In genomic region chr22:31241936-31242335, GRCh38 we compare ENCODE assay signal across 1 cellular context.
TF ChIP-seq lines count a peak whose summit lies in the region.

No MANE protein-coding gene starts in this region.

TF ChIP-seq in HCT116, 20 proteins besides CTCF, POLR2A, EP300 and RAD21 (continued from another document):
- TF ChIP-seq, protein P1, sequence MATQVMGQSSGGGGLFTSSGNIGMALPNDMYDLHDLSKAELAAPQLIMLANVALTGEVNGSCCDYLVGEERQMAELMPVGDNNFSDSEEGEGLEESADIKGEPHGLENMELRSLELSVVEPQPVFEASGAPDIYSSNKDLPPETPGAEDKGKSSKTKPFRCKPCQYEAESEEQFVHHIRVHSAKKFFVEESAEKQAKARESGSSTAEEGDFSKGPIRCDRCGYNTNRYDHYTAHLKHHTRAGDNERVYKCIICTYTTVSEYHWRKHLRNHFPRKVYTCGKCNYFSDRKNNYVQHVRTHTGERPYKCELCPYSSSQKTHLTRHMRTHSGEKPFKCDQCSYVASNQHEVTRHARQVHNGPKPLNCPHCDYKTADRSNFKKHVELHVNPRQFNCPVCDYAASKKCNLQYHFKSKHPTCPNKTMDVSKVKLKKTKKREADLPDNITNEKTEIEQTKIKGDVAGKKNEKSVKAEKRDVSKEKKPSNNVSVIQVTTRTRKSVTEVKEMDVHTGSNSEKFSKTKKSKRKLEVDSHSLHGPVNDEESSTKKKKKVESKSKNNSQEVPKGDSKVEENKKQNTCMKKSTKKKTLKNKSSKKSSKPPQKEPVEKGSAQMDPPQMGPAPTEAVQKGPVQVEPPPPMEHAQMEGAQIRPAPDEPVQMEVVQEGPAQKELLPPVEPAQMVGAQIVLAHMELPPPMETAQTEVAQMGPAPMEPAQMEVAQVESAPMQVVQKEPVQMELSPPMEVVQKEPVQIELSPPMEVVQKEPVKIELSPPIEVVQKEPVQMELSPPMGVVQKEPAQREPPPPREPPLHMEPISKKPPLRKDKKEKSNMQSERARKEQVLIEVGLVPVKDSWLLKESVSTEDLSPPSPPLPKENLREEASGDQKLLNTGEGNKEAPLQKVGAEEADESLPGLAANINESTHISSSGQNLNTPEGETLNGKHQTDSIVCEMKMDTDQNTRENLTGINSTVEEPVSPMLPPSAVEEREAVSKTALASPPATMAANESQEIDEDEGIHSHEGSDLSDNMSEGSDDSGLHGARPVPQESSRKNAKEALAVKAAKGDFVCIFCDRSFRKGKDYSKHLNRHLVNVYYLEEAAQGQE (IDR thresholded peaks at IDR 0.05; ENCODE audit: low read depth): no peak
- TF ChIP-seq CBX3 (IDR thresholded peaks at IDR 0.05; ENCODE audit: low read depth): no peak
- no peak for TF ChIP-seq SIN3A (IDR thresholded peaks at IDR 0.05; ENCODE audit: low read depth)
- no peak for TF ChIP-seq FOSL1 (IDR thresholded peaks at IDR 0.05; ENCODE audit: low read depth)
- TF ChIP-seq SP1 (IDR thresholded peaks at IDR 0.05; ENCODE audit: low read depth): no peak
- no peak for TF ChIP-seq JUND (IDR thresholded peaks at IDR 0.05)
- no peak for TF ChIP-seq ZBTB33 (IDR thresholded peaks at IDR 0.05; ENCODE audit: extremely low read depth, insufficient replicate concordance, low read length)
- TF ChIP-seq ZNF274 (IDR thresholded peaks at IDR 0.05; ENCODE audit: low read depth, low read length): no peak
- TF ChIP-seq EGR1 (IDR thresholded peaks at IDR 0.05; ENCODE audit: low read depth): no peak
- no peak for TF ChIP-seq ZFX (IDR thresholded peaks at IDR 0.05)
- no peak for TF ChIP-seq EZH2phosphoT487 (IDR thresholded peaks at IDR 0.05; ENCODE audit: borderline replicate concordance)
- no peak for TF ChIP-seq TCF7L2 (IDR thresholded peaks at IDR 0.05; ENCODE audit: borderline replicate concordance, extremely low read depth, insufficient read depth, insufficient read length)
